In the genomic region with DNA sequence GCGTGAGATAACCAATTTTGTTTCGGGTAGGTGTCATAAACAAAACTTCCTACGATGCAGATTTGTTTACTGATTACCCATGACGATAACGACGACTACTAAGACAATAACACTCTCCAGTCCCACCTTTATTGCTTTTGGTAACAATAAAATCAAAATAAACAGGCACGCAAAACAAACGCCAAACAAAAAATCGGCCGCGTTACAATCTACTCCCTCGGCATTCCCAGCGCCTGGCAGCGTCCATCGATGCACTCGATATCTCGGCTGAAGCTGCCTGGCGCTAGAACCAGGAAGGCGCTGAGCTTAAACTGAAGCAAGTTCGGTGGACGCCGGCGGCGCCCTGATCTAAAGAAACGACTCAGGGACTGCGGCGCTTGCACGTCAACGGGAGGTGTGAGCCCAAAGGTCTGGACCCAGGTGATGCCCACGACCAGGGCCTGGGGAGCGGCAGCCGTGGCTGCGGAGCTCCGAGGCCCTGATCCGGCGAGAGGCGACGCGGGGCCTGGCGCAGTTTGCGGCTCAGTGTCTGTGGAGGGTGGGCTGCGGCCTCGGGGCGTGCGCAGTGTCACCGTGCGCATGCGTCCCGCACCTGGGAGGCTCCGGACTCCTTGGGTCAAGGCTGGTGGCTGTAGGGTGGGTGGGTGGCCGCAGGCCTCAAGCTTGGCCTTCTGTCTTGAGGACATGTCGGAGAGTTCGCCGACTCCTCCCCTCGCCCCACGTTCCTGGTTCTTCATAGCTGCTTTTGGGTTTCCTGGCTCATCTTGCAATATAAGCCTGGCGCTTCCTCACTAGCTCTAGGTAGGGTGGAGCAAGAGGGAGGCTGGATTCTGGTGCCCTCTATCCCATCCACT, we compare ENCODE assay signal across 8 cellular contexts. TPM values are rescaled to one million over a fixed set of nuclear protein-coding genes. Genes with fewer than 3 reads are reported as not detected.
A peak's percentile ranks its signal among the peaks of the same experiment; 100 is the strongest.
DNase-seq lines count a peak whose midpoint lies in the region; ATAC-seq and TF ChIP-seq lines count a peak whose summit lies in the region.

A gene with protein sequence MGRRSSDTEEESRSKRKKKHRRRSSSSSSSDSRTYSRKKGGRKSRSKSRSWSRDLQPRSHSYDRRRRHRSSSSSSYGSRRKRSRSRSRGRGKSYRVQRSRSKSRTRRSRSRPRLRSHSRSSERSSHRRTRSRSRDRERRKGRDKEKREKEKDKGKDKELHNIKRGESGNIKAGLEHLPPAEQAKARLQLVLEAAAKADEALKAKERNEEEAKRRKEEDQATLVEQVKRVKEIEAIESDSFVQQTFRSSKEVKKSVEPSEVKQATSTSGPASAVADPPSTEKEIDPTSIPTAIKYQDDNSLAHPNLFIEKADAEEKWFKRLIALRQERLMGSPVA (plus strand): TSS at position 286 of the 854 bp plus-strand sequence. CDS start 12,016 bp downstream, outside the sequence.

- peak within 1 kb of the TSS; percentile 84 for H2AFZ ChIP-seq in hepatocyte

- H3K79me2 ChIP-seq in hepatocyte: peaks cover 41% of the 10 kb centered on the region

- peaks cover 18% of the 10 kb centered on the region for H3K4me1 ChIP-seq in hepatocyte (ENCODE audit: insufficient read depth)

- ATAC-seq in GM18502 (IDR thresholded peaks at IDR 0.05; ENCODE audit: poor library complexity, unreplicated experiment): peak; percentile 73
- ATAC-seq in HG02970 (IDR thresholded peaks at IDR 0.05; ENCODE audit: low FRiP score, unreplicated experiment): peak; percentile 90

- peak within 1 kb of the TSS; percentile 63 for H3K4me3 ChIP-seq in astrocyte of the cerebellum (ENCODE audit: low read depth, low read length)
- peak within 1 kb of the TSS; percentile 67 for H3K4me3 ChIP-seq in hepatocyte
- H3K4me3 ChIP-seq in retinal pigment epithelial cell (ENCODE audit: low read length): peak within 1 kb of the TSS; percentile 67

- no peak for TF ChIP-seq CTCF in astrocyte of the cerebellum (IDR thresholded peaks at IDR 0.05; ENCODE audit: low read depth, low read length, missing control alignments)
- no peak for TF ChIP-seq CTCF in hepatocyte (IDR thresholded peaks at IDR 0.05; ENCODE audit: poor library complexity)
- no peak for TF ChIP-seq CTCF in retinal pigment epithelial cell (conservative IDR thresholded peaks at IDR 0.05; ENCODE audit: low read depth, low read length)

- H3K36me3 ChIP-seq in hepatocyte (replicated peaks; ENCODE audit: insufficient read depth, low read depth): no peaks in the 10 kb centered on the region

- in situ Hi-C loops in astrocyte of the cerebellum (cut with HindIII; ENCODE audit: low sequenced_read_pairs): no loop called here

- H3K4me2 ChIP-seq in hepatocyte: peak within 1 kb of the TSS; percentile 85

- under 1% methylated on average over 57 of the region's 57 CpGs for WGBS in hepatocyte (ENCODE audit: low lambda C conversion rate, missing lambda C conversion rate)

- H4K20me1 ChIP-seq in hepatocyte (ENCODE audit: insufficient read depth, poor library complexity, severe bottlenecking): no peaks in the 10 kb centered on the region

- no peaks in the 10 kb centered on the region for H3K9me2 ChIP-seq in hepatocyte (replicated peaks; ENCODE audit: insufficient read depth)

- H3K9me3 ChIP-seq in hepatocyte (ENCODE audit: low read depth): no peaks in the 10 kb centered on the region

- peaks cover 41% of the 10 kb centered on the region for H3K27me3 ChIP-seq in hepatocyte

- peak within 1 kb of the TSS; percentile 92 for H3K27ac ChIP-seq in hepatocyte

- DNase-seq in NCI-H1930 (lab: John Stamatoyannopoulos, UW): peak; percentile 77 to 82
- DNase-seq in T-helper 22 cell (ENCODE audit: low read depth): peak; percentile 63
- peak; percentile 75 for DNase-seq in astrocyte of the cerebellum (ENCODE audit: low read depth)
- DNase-seq in hepatocyte (ENCODE audit: low spot score): peak; percentile 94
- peak; percentile 61 for DNase-seq in retinal pigment epithelial cell (ENCODE audit: low read depth)
- no peak for DNase-seq in GM19238 (ENCODE audit: insufficient read length, low spot score)

RNA-seq across cellular contexts. Expression of the gene that starts here (rescaled TPM):
- 34.1 and 37.5 TPM in 2 replicates for total RNA-seq in hepatocyte
- 22.6 and 27.2 TPM in 2 replicates for polyA plus RNA-seq in hepatocyte
